Comparison of ENCODE assay signal across 12 cellular contexts in genomic region chr2:32168513-32168912, GRCh38. TPM values are rescaled to one million over a fixed set of nuclear protein-coding genes. Genes with fewer than 3 reads are reported as not detected.
DNase-seq lines count a peak whose midpoint lies in the region; ATAC-seq and TF ChIP-seq lines count a peak whose summit lies in the region.
"Had no signal": no experiment of that assay in that cellular context is flagged by ENCODE, and none has a peak within 500 bp of the region (broad histone marks: within the 10 kb centered on the region; RNA-seq: fewer than 3 reads in every experiment).

No MANE protein-coding gene starts in this region.

- peaks cover 56% of the 10 kb centered on the region for H3K4me1 Mint-ChIP-seq in CD4-positive, alpha-beta T cell (ENCODE audit: low read depth)
- peaks cover 44% of the 10 kb centered on the region for H3K4me1 Mint-ChIP-seq in activated T-helper 1 cell treated with anti-CD3 and anti-CD28 coated beads, Interleukin-12 subunit alpha, Interleukin-12 subunit beta, Interleukin-2, Interleukin-4 antibody, amounts not matched to agents 30 ng/mL and 10 ng/mL and 1 ng/mL, durations not matched to agents 14 hours and 24 hours and 36 hours (ENCODE audit: low read depth)

- no peaks in the 10 kb centered on the region for H3K27me3 Mint-ChIP-seq in CD4-positive, alpha-beta T cell
- no peaks in the 10 kb centered on the region for H3K27me3 Mint-ChIP-seq in activated T-helper 1 cell treated with anti-CD3 and anti-CD28 coated beads, Interleukin-12 subunit alpha, Interleukin-12 subunit beta, Interleukin-2, Interleukin-4 antibody, amounts not matched to agents 30 ng/mL and 10 ng/mL and 1 ng/mL, durations not matched to agents 14 hours and 24 hours and 36 hours (ENCODE audit: insufficient read depth)

- no peaks in the 10 kb centered on the region for H3K9me2 ChIP-seq in OCI-LY1 (ENCODE audit: low read depth, low read length)

- TF ChIP-seq CTCF in CD4-positive, alpha-beta T cell (IDR thresholded peaks at IDR 0.05), result no peak
- no peak for TF ChIP-seq CTCF in OCI-LY1 (IDR thresholded peaks at IDR 0.05; ENCODE audit: low read length)
- no peak for TF ChIP-seq CTCF in mammary epithelial cell (conservative IDR thresholded peaks at IDR 0.05 in 1 of 2, IDR thresholded peaks at IDR 0.05 in 1 of 2; ENCODE audit: extremely low read depth in 1 of 2, insufficient read depth in 1 of 2, low read depth in 1 of 2, low read length in 2 of 2)

- peaks cover 41% of the 10 kb centered on the region for H3K36me3 Mint-ChIP-seq in CD4-positive, alpha-beta T cell (ENCODE audit: low read depth)
- peaks cover 27% of the 10 kb centered on the region for H3K36me3 Mint-ChIP-seq in activated T-helper 1 cell treated with anti-CD3 and anti-CD28 coated beads, Interleukin-12 subunit alpha, Interleukin-12 subunit beta, Interleukin-2, Interleukin-4 antibody, amounts not matched to agents 30 ng/mL and 10 ng/mL and 1 ng/mL, durations not matched to agents 14 hours and 24 hours and 36 hours (ENCODE audit: low read depth)

- no peak for DNase-seq in CD4-positive, alpha-beta T cell
- no peak for DNase-seq in dermis blood vessel endothelial cell
- DNase-seq in mammary epithelial cell, result no peak
- DNase-seq in NCI-H2196 (lab: John Stamatoyannopoulos, UW; ENCODE audit: unreplicated experiment), result no peak
- no peak for DNase-seq in activated T-helper 1 cell treated with anti-CD3 and anti-CD28 coated beads, Interleukin-12 subunit alpha, Interleukin-12 subunit beta, Interleukin-2, Interleukin-4 antibody, amounts not matched to agents 30 ng/mL and 10 ng/mL and 1 ng/mL, durations not matched to agents 14 hours and 24 hours and 36 hours (ENCODE audit: low spot score)
- DNase-seq: activated effector memory CD4-positive, alpha-beta T cell treated with anti-CD3 and anti-CD28 coated beads, Interleukin-2, amount 50 U/mL, for 16 hours; cerebellar nuclear complex; sigmoid colon had no signal

- H3K9me3 Mint-ChIP-seq in CD4-positive, alpha-beta T cell, result no peaks in the 10 kb centered on the region
- no peaks in the 10 kb centered on the region for H3K9me3 Mint-ChIP-seq in activated T-helper 1 cell treated with anti-CD3 and anti-CD28 coated beads, Interleukin-12 subunit alpha, Interleukin-12 subunit beta, Interleukin-2, Interleukin-4 antibody, amounts not matched to agents 30 ng/mL and 10 ng/mL and 1 ng/mL, durations not matched to agents 14 hours and 24 hours and 36 hours

- H3K27ac Mint-ChIP-seq in CD4-positive, alpha-beta T cell, result no peak overlapping the region
- no peak overlapping the region for H3K27ac Mint-ChIP-seq in activated T-helper 1 cell treated with anti-CD3 and anti-CD28 coated beads, Interleukin-12 subunit alpha, Interleukin-12 subunit beta, Interleukin-2, Interleukin-4 antibody, amounts not matched to agents 30 ng/mL and 10 ng/mL and 1 ng/mL, durations not matched to agents 14 hours and 24 hours and 36 hours

- H3K27ac ChIP-seq in CD4-positive, alpha-beta T cell (ENCODE audit: low read depth, low read length), result no peak overlapping the region
- no peak overlapping the region for H3K27ac ChIP-seq in OCI-LY1 (ENCODE audit: low read depth, low read length, poor library complexity, severe bottlenecking)
- no peak overlapping the region for H3K27ac ChIP-seq in mammary epithelial cell (ENCODE audit: insufficient read depth, low read depth, low read length)
- H3K27ac ChIP-seq: sigmoid colon, tibial nerve had no signal

- CTCF ChIA-PET in CD4-positive, alpha-beta T cell (lab: Charles Lee), result no interaction called here
- CTCF ChIA-PET in mammary epithelial cell (lab: Charles Lee; ENCODE audit: low non-redundant PET), result no interaction called here

- H4K20me1 ChIP-seq in OCI-LY1 (ENCODE audit: insufficient read depth, low read length) (no peaks in the 10 kb centered on the region), mammary epithelial cell (ENCODE audit: insufficient read depth, low read length) (no peaks in the 10 kb centered on the region)

- peaks cover 23% of the 10 kb centered on the region for H3K36me3 ChIP-seq in OCI-LY1 (ENCODE audit: insufficient read depth, low read length)
- H3K36me3 ChIP-seq in mammary epithelial cell (ENCODE audit: insufficient read depth, low read length), result peaks cover 7% of the 10 kb centered on the region

- H3K79me2 ChIP-seq in OCI-LY1 (ENCODE audit: insufficient read depth, low read length), result peaks cover 25% of the 10 kb centered on the region
- peaks cover 50% of the 10 kb centered on the region for H3K79me2 ChIP-seq in mammary epithelial cell (ENCODE audit: insufficient read depth, low read length)

- H3K4me1 ChIP-seq in OCI-LY1 (ENCODE audit: insufficient read depth, low read length, severe bottlenecking) (peaks cover 33% of the 10 kb centered on the region), mammary epithelial cell (ENCODE audit: insufficient read depth, low read length) (no peaks in the 10 kb centered on the region)

- H3K4me3 ChIP-seq in OCI-LY1 (ENCODE audit: low read depth, low read length, poor library complexity, severe bottlenecking) (no peak overlapping the region), mammary epithelial cell (replicated peaks in 1 of 3; ENCODE audit: insufficient read depth in 1 of 3, low read depth in 2 of 3, low read length in 3 of 3) (no peak overlapping the region)
- H3K4me3 ChIP-seq: sigmoid colon, tibial nerve had no signal

- BruUV-seq in mammary epithelial cell (replicated peaks; lab: Mats Ljungman, UMichigan), result no TSS peak

- H3K9ac ChIP-seq in OCI-LY1 (ENCODE audit: low read length) (no peak overlapping the region), mammary epithelial cell (ENCODE audit: insufficient read depth, low read length) (no peak overlapping the region)

- no peaks in the 10 kb centered on the region for H3K9me3 ChIP-seq in CD4-positive, alpha-beta T cell (ENCODE audit: control insufficient read depth, low read length)
- H3K9me3 ChIP-seq in OCI-LY1 (ENCODE audit: low read length) (no peaks in the 10 kb centered on the region; the same call in 1 of the 2 replicates), mammary epithelial cell (replicated peaks; ENCODE audit: insufficient read depth, low read length) (no peaks in the 10 kb centered on the region)
- H3K9me3 ChIP-seq: sigmoid colon, tibial nerve had no signal

- intact Hi-C loops in CD4-positive, alpha-beta T cell (cut with DNase I, micrococcal nuclease), result loop anchor here (10.0 kb wide), 2 partner anchors 164 to 934 kb away; partner anchors contain the start of gene EHD3 (in 1 of the 2)
- intact Hi-C loops in mammary epithelial cell (cut with micrococcal nuclease), result loop anchor here (5.0 kb wide), 3 partner anchors 109 to 161 kb away; partner anchors contain the start of gene YIPF4
- intact Hi-C loops in activated T-helper 1 cell treated with anti-CD3 and anti-CD28 coated beads, Interleukin-12 subunit alpha, Interleukin-12 subunit beta, Interleukin-2, Interleukin-4 antibody, amounts not matched to agents 30 ng/mL and 10 ng/mL and 1 ng/mL, durations not matched to agents 14 hours and 24 hours and 36 hours (cut with micrococcal nuclease), result loop anchor here (5.0 kb wide), 2 partner anchors 216 to 1456 kb away; no protein-coding TSS in a partner anchor

- peak overlapping the region; percentile 12; the same call in 1 of the 2 replicates for H3K4me2 ChIP-seq in OCI-LY1 (ENCODE audit: low read length)
- no peak overlapping the region for H3K4me2 ChIP-seq in mammary epithelial cell (ENCODE audit: insufficient read depth, low read depth, low read length)

- in situ Hi-C loops in mammary epithelial cell (cut with MboI; ENCODE audit: low sequenced_read_pairs in 2 of 2), result no loop called here

- dilution Hi-C loops in mammary epithelial cell (cut with HindIII; ENCODE audit: low sequenced_read_pairs), result no loop called here

- no peaks in the 10 kb centered on the region for H3K27me3 ChIP-seq in CD4-positive, alpha-beta T cell (ENCODE audit: control insufficient read depth, insufficient read depth, low read length)
- H3K27me3 ChIP-seq in OCI-LY1 (ENCODE audit: insufficient read depth, low read length), result no peaks in the 10 kb centered on the region
- no peaks in the 10 kb centered on the region for H3K27me3 ChIP-seq in mammary epithelial cell (ENCODE audit: insufficient read depth, low read length)
- H3K27me3 ChIP-seq: sigmoid colon, tibial nerve had no signal

- POLR2A ChIA-PET in CD4-positive, alpha-beta T cell (lab: Charles Lee), result no interaction called here

- WGBS in mammary epithelial cell (ENCODE audit: low coverage, missing lambda C conversion rate), result 50% methylated on average over 2 of the region's 2 CpGs

- H3F3A ChIP-seq in OCI-LY1 (ENCODE audit: insufficient read depth, low read length), result no peaks in the 10 kb centered on the region

- H2AFZ ChIP-seq in OCI-LY1 (ENCODE audit: low read length), result no peak overlapping the region
- no peak overlapping the region for H2AFZ ChIP-seq in mammary epithelial cell (ENCODE audit: low read depth, low read length)

- peak overlapping the region; percentile 1 for H3K4me3 Mint-ChIP-seq in CD4-positive, alpha-beta T cell
- no peak overlapping the region for H3K4me3 Mint-ChIP-seq in activated T-helper 1 cell treated with anti-CD3 and anti-CD28 coated beads, Interleukin-12 subunit alpha, Interleukin-12 subunit beta, Interleukin-2, Interleukin-4 antibody, amounts not matched to agents 30 ng/mL and 10 ng/mL and 1 ng/mL, durations not matched to agents 14 hours and 24 hours and 36 hours

- ATAC-seq in CD4-positive, alpha-beta T cell (ENCODE audit: poor library complexity), result no peak
- ATAC-seq in GM18519 (IDR thresholded peaks at IDR 0.05; ENCODE audit: low FRiP score, unreplicated experiment) (peak; percentile 43), HG02852 (IDR thresholded peaks at IDR 0.05; ENCODE audit: unreplicated experiment) (peak; percentile 43)

RNA-seq across cellular contexts. Expression of gene SLC30A6, which starts 2.8 kb away (rescaled TPM):
- total RNA-seq in CD4-positive, alpha-beta T cell, result 1 to 10 TPM; 4.7 to 5.2 TPM
- 24.9 and 26.9 TPM in 2 replicates for total RNA-seq in dermis blood vessel endothelial cell
- 10 to 100 TPM; 25.5 to 40.2 TPM for total RNA-seq in mammary epithelial cell
- 13.0 TPM for polyA plus RNA-seq in mammary epithelial cell
- 37.3 TPM for polyA minus RNA-seq in mammary epithelial cell
- 23.1 and 27.0 TPM in 2 replicates for total RNA-seq in activated T-helper 1 cell treated with anti-CD3 and anti-CD28 coated beads, Interleukin-12 subunit alpha, Interleukin-12 subunit beta, Interleukin-2, Interleukin-4 antibody, amounts not matched to agents 30 ng/mL and 10 ng/mL and 1 ng/mL, durations not matched to agents 14 hours and 24 hours and 36 hours
